ENCODE assay signal across 17 cellular contexts in genomic region chr15:40283615-40284306, GRCh38. TPM values are rescaled to one million over a fixed set of nuclear protein-coding genes. Genes with fewer than 3 reads are reported as not detected.
DNase-seq lines count a peak whose midpoint lies in the region; ATAC-seq and TF ChIP-seq lines count a peak whose summit lies in the region.
"Had no signal": no experiment of that assay in that cellular context is flagged by ENCODE, and none has a peak within 500 bp of the region (broad histone marks: within the 10 kb centered on the region; RNA-seq: fewer than 3 reads in every experiment).

No MANE protein-coding gene starts in this region.

- no peak overlapping the region for H3K27ac Mint-ChIP-seq in activated naive CD8-positive, alpha-beta T cell treated with anti-CD3 and anti-CD28 coated beads, Interleukin-2, amount 10 ng/mL, durations not matched to agents 7 days and 5 days
- no peak overlapping the region for H3K27ac Mint-ChIP-seq in activated naive CD8-positive, alpha-beta T cell treated with anti-CD3 and anti-CD28 coated beads for 36 hours
- no peak overlapping the region for H3K27ac Mint-ChIP-seq in stimulated activated memory B cell treated with anti-CD40 and anti-IgM and Interleukin-4, amounts not matched to agents 10 μg/mL and 1 μg/mL and 100 μg/mL, for 72 hours

- H3K27me3 ChIP-seq in iPS-18a (ENCODE audit: control insufficient read depth, insufficient read depth, low read length), result peaks cover 78% of the 10 kb centered on the region

- H3K4me3 ChIP-seq in SK-N-MC (peak overlapping the region; percentile 95), iPS-18a (ENCODE audit: low read length) (peak overlapping the region; percentile 46)

- peaks cover 35% of the 10 kb centered on the region for H3K27me3 Mint-ChIP-seq in activated naive CD8-positive, alpha-beta T cell treated with anti-CD3 and anti-CD28 coated beads, Interleukin-2, amount 10 ng/mL, durations not matched to agents 7 days and 5 days
- peaks cover 33% of the 10 kb centered on the region for H3K27me3 Mint-ChIP-seq in activated naive CD8-positive, alpha-beta T cell treated with anti-CD3 and anti-CD28 coated beads for 36 hours
- H3K27me3 Mint-ChIP-seq in stimulated activated memory B cell treated with anti-CD40 and anti-IgM and Interleukin-4, amounts not matched to agents 10 μg/mL and 1 μg/mL and 100 μg/mL, for 72 hours, result peaks cover 28% of the 10 kb centered on the region

- DNase-seq in activated naive CD8-positive, alpha-beta T cell treated with anti-CD3 and anti-CD28 coated beads, Interleukin-2, amount 10 ng/mL, durations not matched to agents 7 days and 5 days, result no peak
- no peak for DNase-seq in activated naive CD8-positive, alpha-beta T cell treated with anti-CD3 and anti-CD28 coated beads for 36 hours
- DNase-seq in SK-N-MC (ENCODE audit: low read depth, low spot score) (no peak), HEK293T (ENCODE audit: extremely low spot score) (no peak), DMS79 (lab: John Stamatoyannopoulos, UW) (no peak)
- DNase-seq: activated CD4-positive, alpha-beta T cell treated with anti-CD3 and anti-CD28 coated beads, Interleukin-2, amount 50 U/mL, for 48 hours; cortex of kidney; KBM-7; NCI-H1436; NCI-H774 had no signal

- no peaks in the 10 kb centered on the region for H3K36me3 Mint-ChIP-seq in activated naive CD8-positive, alpha-beta T cell treated with anti-CD3 and anti-CD28 coated beads, Interleukin-2, amount 10 ng/mL, durations not matched to agents 7 days and 5 days
- H3K36me3 Mint-ChIP-seq in activated naive CD8-positive, alpha-beta T cell treated with anti-CD3 and anti-CD28 coated beads for 36 hours, result no peaks in the 10 kb centered on the region
- H3K36me3 Mint-ChIP-seq in stimulated activated memory B cell treated with anti-CD40 and anti-IgM and Interleukin-4, amounts not matched to agents 10 μg/mL and 1 μg/mL and 100 μg/mL, for 72 hours, result peaks cover 1% of the 10 kb centered on the region

- no peaks in the 10 kb centered on the region for H3K4me1 Mint-ChIP-seq in activated naive CD8-positive, alpha-beta T cell treated with anti-CD3 and anti-CD28 coated beads, Interleukin-2, amount 10 ng/mL, durations not matched to agents 7 days and 5 days
- peaks cover 8% of the 10 kb centered on the region for H3K4me1 Mint-ChIP-seq in activated naive CD8-positive, alpha-beta T cell treated with anti-CD3 and anti-CD28 coated beads for 36 hours
- peaks cover 26% of the 10 kb centered on the region for H3K4me1 Mint-ChIP-seq in stimulated activated memory B cell treated with anti-CD40 and anti-IgM and Interleukin-4, amounts not matched to agents 10 μg/mL and 1 μg/mL and 100 μg/mL, for 72 hours

- POLR2A ChIA-PET in activated naive CD8-positive, alpha-beta T cell treated with anti-CD3 and anti-CD28 coated beads, Interleukin-2, amount 10 ng/mL, durations not matched to agents 7 days and 5 days (lab: Charles Lee), result interaction anchor here (4.4 kb wide), 1 partner anchor 26 kb away, joined by 39 read pairs; the partner anchor contains the start of gene PLCB2
- POLR2A ChIA-PET in HEK293T (lab: Yijun Ruan, JAX), result no interaction called here

- H3K27ac ChIP-seq in SK-N-MC (peak overlapping the region; percentile 94), iPS-18a (ENCODE audit: low read length) (no peak overlapping the region)

- CTCF ChIA-PET in HEK293T (lab: Yijun Ruan, JAX), result interaction anchor here (1.2 to 1.4 kb wide), 2 partner anchors 9 to 29 kb away, joined by 3 to 4 read pairs; no protein-coding TSS in a partner anchor

- H3K9me3 ChIP-seq in SK-N-MC (ENCODE audit: low read depth, low read length), result no peaks in the 10 kb centered on the region
- H3K9me3 ChIP-seq in iPS-18a (ENCODE audit: control insufficient read depth, low read depth, low read length), result no peaks in the 10 kb centered on the region

- peak overlapping the region; percentile 18 for H3K9ac ChIP-seq in SK-N-MC (ENCODE audit: insufficient read length)
- H3K9ac ChIP-seq in iPS-18a (ENCODE audit: low read length), result no peak overlapping the region

- H3K4me3 Mint-ChIP-seq in activated naive CD8-positive, alpha-beta T cell treated with anti-CD3 and anti-CD28 coated beads, Interleukin-2, amount 10 ng/mL, durations not matched to agents 7 days and 5 days, result peak overlapping the region; percentile 10
- no peak overlapping the region for H3K4me3 Mint-ChIP-seq in activated naive CD8-positive, alpha-beta T cell treated with anti-CD3 and anti-CD28 coated beads for 36 hours
- H3K4me3 Mint-ChIP-seq in stimulated activated memory B cell treated with anti-CD40 and anti-IgM and Interleukin-4, amounts not matched to agents 10 μg/mL and 1 μg/mL and 100 μg/mL, for 72 hours, result peak overlapping the region; percentile 26

- peaks cover 7% of the 10 kb centered on the region for H3K36me3 ChIP-seq in SK-N-MC (ENCODE audit: insufficient read depth, low read length)
- no peaks in the 10 kb centered on the region for H3K36me3 ChIP-seq in iPS-18a (ENCODE audit: control insufficient read depth, low read depth, low read length)

- H3K4me1 ChIP-seq in iPS-18a (ENCODE audit: control insufficient read depth, low read depth, low read length), result peaks cover 20% of the 10 kb centered on the region

- H3K9me3 Mint-ChIP-seq in activated naive CD8-positive, alpha-beta T cell treated with anti-CD3 and anti-CD28 coated beads, Interleukin-2, amount 10 ng/mL, durations not matched to agents 7 days and 5 days, result no peaks in the 10 kb centered on the region
- H3K9me3 Mint-ChIP-seq in activated naive CD8-positive, alpha-beta T cell treated with anti-CD3 and anti-CD28 coated beads for 36 hours, result no peaks in the 10 kb centered on the region
- H3K9me3 Mint-ChIP-seq in stimulated activated memory B cell treated with anti-CD40 and anti-IgM and Interleukin-4, amounts not matched to agents 10 μg/mL and 1 μg/mL and 100 μg/mL, for 72 hours, result no peaks in the 10 kb centered on the region

- ATAC-seq in activated naive CD8-positive, alpha-beta T cell treated with anti-CD3 and anti-CD28 coated beads, Interleukin-2, amount 10 ng/mL, durations not matched to agents 7 days and 5 days (ENCODE audit: low read depth), result no peak
- ATAC-seq in stimulated activated memory B cell treated with anti-CD40 and anti-IgM and Interleukin-4, amounts not matched to agents 10 μg/mL and 1 μg/mL and 100 μg/mL, for 72 hours, result no peak
- no peak for ATAC-seq in GM18907 (IDR thresholded peaks at IDR 0.05; ENCODE audit: unreplicated experiment)

TF ChIP-seq in HEK293T, 16 proteins besides CTCF, POLR2A, EP300 and RAD21:
- TF ChIP-seq CTBP1 (IDR thresholded peaks at IDR 0.05; ENCODE audit: borderline replicate concordance), result no peak
- TF ChIP-seq LEF1 (IDR thresholded peaks at IDR 0.05; ENCODE audit: borderline replicate concordance), result no peak
- TF ChIP-seq ZNF384 (IDR thresholded peaks at IDR 0.05), result no peak
- no peak for TF ChIP-seq SP1 (IDR thresholded peaks at IDR 0.05)
- TF ChIP-seq FOXK2 (IDR thresholded peaks at IDR 0.05), result no peak
- TF ChIP-seq ELF4 (IDR thresholded peaks at IDR 0.05), result no peak

RNA-seq across cellular contexts. Expression of gene ANKRD63, which starts 0.9 kb away (rescaled TPM):
- total RNA-seq in activated naive CD8-positive, alpha-beta T cell treated with anti-CD3 and anti-CD28 coated beads, Interleukin-2, amount 10 ng/mL, durations not matched to agents 7 days and 5 days, result under 1 TPM in 1 of 2 experiments, not detected in 1; 0.26 TPM
- not detected for total RNA-seq in activated naive CD8-positive, alpha-beta T cell treated with anti-CD3 and anti-CD28 coated beads for 36 hours
- total RNA-seq: GM12878; RPMI7951; T-helper 1 cell treated with Interleukin-12 subunit alpha and Interleukin-12 subunit beta and Interleukin-4 antibody, amounts not matched to agents 30 ng/mL and 1 ng/mL, for 36 hours; ureter had no signal

RNA-seq across cellular contexts. Expression of gene PLCB2, which starts 24.0 kb away (rescaled TPM):
- 100 to 1,000 TPM; 173 to 174 TPM for total RNA-seq in activated naive CD8-positive, alpha-beta T cell treated with anti-CD3 and anti-CD28 coated beads, Interleukin-2, amount 10 ng/mL, durations not matched to agents 7 days and 5 days
- total RNA-seq in activated naive CD8-positive, alpha-beta T cell treated with anti-CD3 and anti-CD28 coated beads for 36 hours, result 10 to 100 TPM; 40.8 to 43.6 TPM

RNA-seq across cellular contexts. Expression of gene INAFM2, which starts 39.7 kb away (rescaled TPM):
- total RNA-seq in activated naive CD8-positive, alpha-beta T cell treated with anti-CD3 and anti-CD28 coated beads, Interleukin-2, amount 10 ng/mL, durations not matched to agents 7 days and 5 days, result 1 to 10 TPM; 8.8 to 9.4 TPM
- 10 to 100 TPM; 13.5 to 15.5 TPM for total RNA-seq in activated naive CD8-positive, alpha-beta T cell treated with anti-CD3 and anti-CD28 coated beads for 36 hours

RNA-seq across cellular contexts. Expression of gene PAK6, which starts 44.9 kb away (rescaled TPM):
- total RNA-seq in activated naive CD8-positive, alpha-beta T cell treated with anti-CD3 and anti-CD28 coated beads, Interleukin-2, amount 10 ng/mL, durations not matched to agents 7 days and 5 days, result 1 to 10 TPM in 1 of 2 experiments, under 1 TPM in 1; 0.91 to 1.3 TPM
- total RNA-seq in activated naive CD8-positive, alpha-beta T cell treated with anti-CD3 and anti-CD28 coated beads for 36 hours, result under 1 TPM; 0.18 to 0.35 TPM

RNA-seq across cellular contexts. Expression of gene CCDC9B, which starts 57.0 kb away (rescaled TPM):
- 1 to 10 TPM; 2.3 to 2.6 TPM for total RNA-seq in activated naive CD8-positive, alpha-beta T cell treated with anti-CD3 and anti-CD28 coated beads, Interleukin-2, amount 10 ng/mL, durations not matched to agents 7 days and 5 days
- total RNA-seq in activated naive CD8-positive, alpha-beta T cell treated with anti-CD3 and anti-CD28 coated beads for 36 hours, result under 1 TPM; 0.24 to 0.62 TPM
